20 cellular contexts compared by ENCODE assay signal in genomic region chr9:89985078-89985477, GRCh38.
DNase-seq lines count a peak whose midpoint lies in the region; ATAC-seq, FAIRE-seq and TF ChIP-seq lines count a peak whose summit lies in the region.
"Had no signal": no experiment of that assay in that cellular context is flagged by ENCODE, and none has a peak within 500 bp of the region (broad histone marks: within the 10 kb centered on the region; RNA-seq: fewer than 3 reads in every experiment).

No MANE protein-coding gene starts in this region.

- no peak for TF ChIP-seq POLR2A in H1 (IDR thresholded peaks at IDR 0.05; ENCODE audit: control extremely low read depth in 1 of 2, low read depth in 2 of 2, low read length in 2 of 2)

- H3K79me1 ChIP-seq in H1 (ENCODE audit: low read depth, low read length) = no peaks in the 10 kb centered on the region

- H3K4ac ChIP-seq in H1 (replicated peaks; ENCODE audit: insufficient read length, low read depth, low read length) = no peak overlapping the region

- peak; percentile 47 for DNase-seq in activated CD8-positive, alpha-beta memory T cell treated with anti-CD3 and anti-CD28 coated beads, Interleukin-2, amount 10 ng/mL, durations not matched to agents 7 days and 5 days
- no peak for DNase-seq in activated CD8-positive, alpha-beta memory T cell treated with anti-CD3 and anti-CD28 coated beads, Interleukin-2, amount 50 U/mL, for 48 hours
- DNase-seq in NCI-H82 (lab: John Stamatoyannopoulos, UW) = peak; percentile 35
- no peak for DNase-seq in activated T-helper 2 cell treated with anti-CD3 and anti-CD28 coated beads, Interferon-gamma antibody, Interleukin-2, Interleukin-4, amounts not matched to agents 10 μg/mL and 5 μg/mL and 100 μg/mL, durations not matched to agents 14 hours and 24 hours and 36 hours (ENCODE audit: low spot score)
- DNase-seq in H1 (ENCODE audit: low read depth in 1 of 2, low spot score in 2 of 2) = no peak
- no peak for DNase-seq in kidney
- no peak for DNase-seq in small intestine
- no peak for DNase-seq in Karpas-422
- DNase-seq: BE2C; CD4-positive, CD25-positive, alpha-beta regulatory T cell; COR-L47; GDM1; H9; NCI-H1436; NCI-H1930; OCI-M1; SHP77 had no signal

- TF ChIP-seq EP300 in H1 (IDR thresholded peaks at IDR 0.05; ENCODE audit: borderline replicate concordance in 1 of 2, low read depth in 2 of 2, low read length in 2 of 2) = no peak

- no peak for TF ChIP-seq CTCF in H1 (IDR thresholded peaks at IDR 0.05; ENCODE audit: control extremely low read depth in 1 of 3, insufficient read depth in 1 of 3, low read depth in 1 of 3, low read length in 3 of 3)
- TF ChIP-seq CTCF in kidney (IDR thresholded peaks at IDR 0.05; ENCODE audit: borderline replicate concordance, extremely low read depth, insufficient read depth) = no peak

- H3K4me1 Mint-ChIP-seq in activated CD8-positive, alpha-beta memory T cell treated with anti-CD3 and anti-CD28 coated beads, Interleukin-2, amount 10 ng/mL, durations not matched to agents 7 days and 5 days = peaks cover 43% of the 10 kb centered on the region
- H3K4me1 Mint-ChIP-seq in activated T-helper 2 cell treated with anti-CD3 and anti-CD28 coated beads, Interferon-gamma antibody, Interleukin-2, Interleukin-4, amounts not matched to agents 10 μg/mL and 5 μg/mL and 100 μg/mL, durations not matched to agents 14 hours and 24 hours and 36 hours (ENCODE audit: low read depth) = peaks cover 60% of the 10 kb centered on the region
- H3K4me1 Mint-ChIP-seq: CD4-positive, CD25-positive, alpha-beta regulatory T cell; H9 had no signal

- no peak overlapping the region for H3K18ac ChIP-seq in H1 (ENCODE audit: extremely low read depth, low read length)

- no peak overlapping the region for H2BK12ac ChIP-seq in H1 (ENCODE audit: low read depth, low read length)

- WGBS in H1 (ENCODE audit: extremely low coverage in 1 of 2, insufficient coverage in 1 of 2, insufficient read length in 1 of 2, insufficient replicate concordance in 2 of 2, low coverage in 1 of 2, low lambda C conversion rate in 2 of 2, missing lambda C conversion rate in 1 of 2), 2 experiments = 96% methylated on average over 2 of the region's 2 CpGs; no CpG with 5 or more reads in 1 of the 2 experiments
- WGBS in small intestine, 3 donors = 90 to 100% (median 92%) methylated on average over 2 of the region's 2 CpGs

- H3K4me3 ChIP-seq in H1 (ENCODE audit: extremely low read depth in 1 of 4, insufficient read depth in 2 of 4, low read depth in 3 of 4, low read length in 4 of 4) (no peak overlapping the region), kidney (ENCODE audit: low read length in 2 of 2) (no peak overlapping the region), small intestine (ENCODE audit: low read depth in 1 of 2, low read length in 2 of 2) (no peak overlapping the region), Karpas-422 (ENCODE audit: low read length) (no peak overlapping the region)

- no peak overlapping the region for H2AK5ac ChIP-seq in H1 (ENCODE audit: low read depth, low read length)

- CTCF ChIA-PET in activated CD8-positive, alpha-beta memory T cell treated with anti-CD3 and anti-CD28 coated beads, Interleukin-2, amount 10 ng/mL, durations not matched to agents 7 days and 5 days (lab: Charles Lee) = interaction anchor here (0.9 to 1.5 kb wide), 3 partner anchors 49 to 385 kb away, joined by 3 read pairs; no protein-coding TSS in a partner anchor
- CTCF ChIA-PET in H1 (lab: Charles Lee; ENCODE audit: partially characterized antibody) = interaction anchor here (0.7 to 1.0 kb wide), 2 partner anchors 69 to 71 kb away, joined by 3 read pairs; no protein-coding TSS in a partner anchor

- H4K5ac ChIP-seq in H1 (ENCODE audit: insufficient read length, low read depth, low read length) = no peak overlapping the region

- H3K4me3 Mint-ChIP-seq in activated CD8-positive, alpha-beta memory T cell treated with anti-CD3 and anti-CD28 coated beads, Interleukin-2, amount 10 ng/mL, durations not matched to agents 7 days and 5 days = no peak overlapping the region
- no peak overlapping the region for H3K4me3 Mint-ChIP-seq in activated T-helper 2 cell treated with anti-CD3 and anti-CD28 coated beads, Interferon-gamma antibody, Interleukin-2, Interleukin-4, amounts not matched to agents 10 μg/mL and 5 μg/mL and 100 μg/mL, durations not matched to agents 14 hours and 24 hours and 36 hours (ENCODE audit: low read depth)
- H3K4me3 Mint-ChIP-seq: CD4-positive, CD25-positive, alpha-beta regulatory T cell; H9 had no signal

- TF ChIP-seq RAD21 in H1 (IDR thresholded peaks at IDR 0.05 in 1 of 2, conservative IDR thresholded peaks at IDR 0.05 in 1 of 2; ENCODE audit: low read depth in 2 of 2, low read length in 2 of 2) = no peak

- no peaks in the 10 kb centered on the region for H3K23me2 ChIP-seq in H1 (ENCODE audit: low read depth, low read length)

- POLR2A ChIA-PET in H1 (lab: Charles Lee; ENCODE audit: partially characterized antibody) = no interaction called here

- FAIRE-seq in H1 (lab: Jason Lieb, UNC) (no peak), kidney (lab: Jason Lieb, UNC) (no peak), small intestine (lab: Jason Lieb, UNC) (no peak)
- FAIRE-seq: A204.1 had no signal

- peaks cover 27% of the 10 kb centered on the region for H3K27me3 Mint-ChIP-seq in activated CD8-positive, alpha-beta memory T cell treated with anti-CD3 and anti-CD28 coated beads, Interleukin-2, amount 10 ng/mL, durations not matched to agents 7 days and 5 days
- H3K27me3 Mint-ChIP-seq in activated T-helper 2 cell treated with anti-CD3 and anti-CD28 coated beads, Interferon-gamma antibody, Interleukin-2, Interleukin-4, amounts not matched to agents 10 μg/mL and 5 μg/mL and 100 μg/mL, durations not matched to agents 14 hours and 24 hours and 36 hours (ENCODE audit: low read depth) = peaks cover 14% of the 10 kb centered on the region
- H3K27me3 Mint-ChIP-seq: CD4-positive, CD25-positive, alpha-beta regulatory T cell had no signal

- peak overlapping the region; percentile 36 for H3K56ac ChIP-seq in H1 (replicated peaks; ENCODE audit: insufficient read length, low read depth, low read length)

- H3K23ac ChIP-seq in H1 (ENCODE audit: insufficient read length) = no peak overlapping the region

- H3K9me3 ChIP-seq in H1 (ENCODE audit: insufficient read depth in 2 of 2, low read depth in 1 of 2, low read length in 1 of 2) (peaks cover 3 to 5% of the 10 kb centered on the region in 2 experiments; a peak in 2 of 4 replicates), kidney (ENCODE audit: control insufficient read depth in 1 of 2, low read length in 2 of 2) (no peaks in the 10 kb centered on the region), small intestine (ENCODE audit: control insufficient read depth, low read depth) (no peaks in the 10 kb centered on the region), Karpas-422 (ENCODE audit: low read length) (no peaks in the 10 kb centered on the region)
- H3K9me3 ChIP-seq: BE2C had no signal

- H3K27ac ChIP-seq in H1 (ENCODE audit: low read depth, low read length) = no peak overlapping the region
- no peak overlapping the region for H3K27ac ChIP-seq in kidney (ENCODE audit: low read depth in 2 of 2, low read length in 2 of 2)
- H3K27ac ChIP-seq in small intestine (ENCODE audit: low read depth in 1 of 2, low read length in 1 of 2) = no peak overlapping the region
- H3K27ac ChIP-seq in Karpas-422 (ENCODE audit: low read length) = no peak overlapping the region
- H3K27ac ChIP-seq: HL-60, KMS-11 had no signal

- H3K4me2 ChIP-seq in H1 (ENCODE audit: insufficient read depth in 1 of 2, low read depth in 2 of 2, low read length in 2 of 2) = no peak overlapping the region
- H3K4me2 ChIP-seq in Karpas-422 (ENCODE audit: low read depth, low read length, poor library complexity, severe bottlenecking) = no peak overlapping the region
- H3K4me2 ChIP-seq: KMS-11 had no signal

- no peak overlapping the region for H3K14ac ChIP-seq in H1 (ENCODE audit: insufficient read length)

- no peak overlapping the region for H2AFZ ChIP-seq in H1 (ENCODE audit: low read length)
- H2AFZ ChIP-seq in Karpas-422 (ENCODE audit: low read length) = no peak overlapping the region

- H2BK120ac ChIP-seq in H1 (replicated peaks; ENCODE audit: low read depth, low read length) = no peak overlapping the region

- H3K9me3 Mint-ChIP-seq in activated CD8-positive, alpha-beta memory T cell treated with anti-CD3 and anti-CD28 coated beads, Interleukin-2, amount 10 ng/mL, durations not matched to agents 7 days and 5 days (ENCODE audit: low read depth) = peaks cover 5% of the 10 kb centered on the region
- peaks cover 9% of the 10 kb centered on the region for H3K9me3 Mint-ChIP-seq in activated T-helper 2 cell treated with anti-CD3 and anti-CD28 coated beads, Interferon-gamma antibody, Interleukin-2, Interleukin-4, amounts not matched to agents 10 μg/mL and 5 μg/mL and 100 μg/mL, durations not matched to agents 14 hours and 24 hours and 36 hours

- no peak overlapping the region for H4K91ac ChIP-seq in H1 (replicated peaks; ENCODE audit: insufficient read length, low read length)

- no peaks in the 10 kb centered on the region for H3K27me3 ChIP-seq in H1 (replicated peaks in 1 of 4; ENCODE audit: control insufficient read depth in 3 of 4, extremely low read depth in 1 of 4, insufficient read depth in 3 of 4, low read length in 3 of 4)
- no peaks in the 10 kb centered on the region for H3K27me3 ChIP-seq in small intestine (ENCODE audit: control insufficient read depth in 2 of 2, insufficient read depth in 2 of 2, low read length in 2 of 2)
- H3K27me3 ChIP-seq in Karpas-422 (ENCODE audit: low read length) = no peaks in the 10 kb centered on the region

- no peaks in the 10 kb centered on the region for H4K20me1 ChIP-seq in H1 (replicated peaks in 1 of 2; ENCODE audit: control insufficient read depth in 1 of 2, insufficient read depth in 2 of 2, low read length in 2 of 2)
- H4K20me1 ChIP-seq in Karpas-422 (ENCODE audit: insufficient read depth, low read depth, low read length) = no peaks in the 10 kb centered on the region

- H3K36me3 ChIP-seq in H1 (ENCODE audit: control insufficient read depth in 2 of 4, insufficient read depth in 4 of 4, low read length in 3 of 4) (no peaks in the 10 kb centered on the region), kidney (ENCODE audit: control insufficient read depth in 1 of 2, insufficient read depth in 2 of 2, low read length in 2 of 2) (no peaks in the 10 kb centered on the region), small intestine (ENCODE audit: control insufficient read depth in 2 of 2, insufficient read depth in 2 of 2, low read length in 2 of 2) (no peaks in the 10 kb centered on the region), Karpas-422 (ENCODE audit: insufficient read depth, low read length) (no peaks in the 10 kb centered on the region)
- H3K36me3 ChIP-seq: BE2C had no signal

- H3K9me2 ChIP-seq in Karpas-422 (replicated peaks; ENCODE audit: insufficient read depth, low read length) = no peaks in the 10 kb centered on the region

- no peak overlapping the region for H2BK20ac ChIP-seq in H1 (ENCODE audit: low read length)

- H3K9ac ChIP-seq in H1 (replicated peaks in 1 of 4; ENCODE audit: extremely low read depth in 1 of 4, low read depth in 3 of 4, low read length in 3 of 4) (no peak overlapping the region), kidney (ENCODE audit: low read length in 2 of 2) (no peak overlapping the region), Karpas-422 (ENCODE audit: low read length) (no peak overlapping the region)
- H3K9ac ChIP-seq: KMS-11 had no signal

- peak; percentile 53 for ATAC-seq in activated CD8-positive, alpha-beta memory T cell treated with anti-CD3 and anti-CD28 coated beads, Interleukin-2, amount 10 ng/mL, durations not matched to agents 7 days and 5 days

- H2BK15ac ChIP-seq in H1 (ENCODE audit: low read length) = no peak overlapping the region

- no peak overlapping the region for H4K8ac ChIP-seq in H1 (ENCODE audit: extremely low read depth, insufficient read depth, low read length)

- H3K79me2 ChIP-seq in H1 (ENCODE audit: control insufficient read depth in 1 of 2, insufficient read depth in 2 of 2, low read length in 2 of 2) (no peaks in the 10 kb centered on the region), Karpas-422 (ENCODE audit: low read length) (no peaks in the 10 kb centered on the region)

- no peaks in the 10 kb centered on the region for H3K4me1 ChIP-seq in H1 (replicated peaks in 1 of 4; ENCODE audit: control insufficient read depth in 3 of 4, insufficient read depth in 4 of 4, low read length in 3 of 4)
- no peaks in the 10 kb centered on the region for H3K4me1 ChIP-seq in kidney (ENCODE audit: control insufficient read depth in 1 of 2, insufficient read depth in 1 of 2, low read depth in 1 of 2, low read length in 2 of 2)
- H3K4me1 ChIP-seq in small intestine (ENCODE audit: control insufficient read depth in 2 of 2, insufficient read depth in 1 of 2, low read depth in 1 of 2, low read length in 1 of 2) = no peaks in the 10 kb centered on the region
- H3K4me1 ChIP-seq in Karpas-422 (ENCODE audit: low read length) = no peaks in the 10 kb centered on the region
- H3K4me1 ChIP-seq: BE2C had no signal

- H2BK5ac ChIP-seq in H1 (ENCODE audit: low read depth, low read length) = no peak overlapping the region

- intact Hi-C loops in activated T-helper 2 cell treated with anti-CD3 and anti-CD28 coated beads, Interferon-gamma antibody, Interleukin-2, Interleukin-4, amounts not matched to agents 10 μg/mL and 5 μg/mL and 100 μg/mL, durations not matched to agents 14 hours and 24 hours and 36 hours (cut with micrococcal nuclease) = loop anchor here (2.0 to 10.0 kb wide), 5 partner anchors 16 to 560 kb away; partner anchors contain the start of gene GADD45G
- intact Hi-C loops in kidney (cut with DNase I) = no loop called here

- no peak overlapping the region for H3K27ac Mint-ChIP-seq in activated CD8-positive, alpha-beta memory T cell treated with anti-CD3 and anti-CD28 coated beads, Interleukin-2, amount 10 ng/mL, durations not matched to agents 7 days and 5 days
- H3K27ac Mint-ChIP-seq in activated T-helper 2 cell treated with anti-CD3 and anti-CD28 coated beads, Interferon-gamma antibody, Interleukin-2, Interleukin-4, amounts not matched to agents 10 μg/mL and 5 μg/mL and 100 μg/mL, durations not matched to agents 14 hours and 24 hours and 36 hours = peak overlapping the region; percentile 95
- H3K27ac Mint-ChIP-seq: CD4-positive, CD25-positive, alpha-beta regulatory T cell; H9 had no signal

- H3K36me3 Mint-ChIP-seq in activated CD8-positive, alpha-beta memory T cell treated with anti-CD3 and anti-CD28 coated beads, Interleukin-2, amount 10 ng/mL, durations not matched to agents 7 days and 5 days = peaks cover 9% of the 10 kb centered on the region
- no peaks in the 10 kb centered on the region for H3K36me3 Mint-ChIP-seq in activated T-helper 2 cell treated with anti-CD3 and anti-CD28 coated beads, Interferon-gamma antibody, Interleukin-2, Interleukin-4, amounts not matched to agents 10 μg/mL and 5 μg/mL and 100 μg/mL, durations not matched to agents 14 hours and 24 hours and 36 hours (ENCODE audit: low read depth)
- H3K36me3 Mint-ChIP-seq: CD4-positive, CD25-positive, alpha-beta regulatory T cell had no signal

Comparison
In these comparisons a context has a peak if more than half of its experiments do, and no peak if none do; other contexts are left out.
1. DNase-seq: peak in activated CD8-positive, alpha-beta memory T cell treated with anti-CD3 and anti-CD28 coated beads, Interleukin-2, amount 10 ng/mL, durations not matched to agents 7 days and 5 days (single experiment) and NCI-H82 (single experiment); none in activated CD8-positive, alpha-beta memory T cell treated with anti-CD3 and anti-CD28 coated beads, Interleukin-2, amount 50 U/mL, for 48 hours (single experiment), activated T-helper 2 cell treated with anti-CD3 and anti-CD28 coated beads, Interferon-gamma antibody, Interleukin-2, Interleukin-4, amounts not matched to agents 10 μg/mL and 5 μg/mL and 100 μg/mL, durations not matched to agents 14 hours and 24 hours and 36 hours (single experiment), H1 (0 of 2), kidney (single experiment), small intestine (single experiment) and Karpas-422 (single experiment).